ENCODE assay signal across 2 cellular contexts in the genomic region with DNA sequence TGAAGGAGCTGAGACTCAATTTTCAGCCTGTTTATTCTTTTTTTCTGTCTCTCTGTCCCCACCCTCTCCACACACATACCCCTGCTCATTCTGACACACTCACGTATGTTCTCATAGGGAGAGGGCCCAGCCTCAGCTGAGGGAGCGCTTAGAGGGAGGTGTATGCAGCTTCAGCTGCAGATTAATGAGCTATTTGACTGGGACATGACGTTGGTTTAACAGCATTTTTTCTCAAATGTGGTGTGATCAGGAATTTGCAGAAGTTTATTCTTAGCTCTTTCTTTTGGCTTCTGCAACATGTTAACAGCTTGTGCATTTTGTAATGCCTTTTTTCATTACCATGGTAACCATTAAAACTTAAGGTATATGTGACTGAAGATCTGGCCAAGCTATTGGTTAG.
TF ChIP-seq lines count a peak whose summit lies in the region.

No MANE protein-coding gene starts in this region.

TF ChIP-seq in IMR-90, 13 proteins besides CTCF, POLR2A, EP300 and RAD21:
- TF ChIP-seq BHLHE40 (IDR thresholded peaks at IDR 0.05; ENCODE audit: low read depth, low read length) (no peak), MAFK (IDR thresholded peaks at IDR 0.05; ENCODE audit: low read depth, low read length) (no peak), MAZ (IDR thresholded peaks at IDR 0.05; ENCODE audit: borderline replicate concordance, low read depth, low read length) (no peak), CEBPB (IDR thresholded peaks at IDR 0.05; ENCODE audit: low read depth, low read length) (no peak), CHD1 (IDR thresholded peaks at IDR 0.05; ENCODE audit: low read depth, low read length) (no peak), RCOR1 (IDR thresholded peaks at IDR 0.05; ENCODE audit: insufficient replicate concordance, low read length) (no peak), SMC3 (IDR thresholded peaks at IDR 0.05; ENCODE audit: low read depth, low read length) (no peak), MXI1 (IDR thresholded peaks at IDR 0.05; ENCODE audit: borderline replicate concordance, low read depth, low read length) (no peak), NFE2L2 (IDR thresholded peaks at IDR 0.05; ENCODE audit: low read depth, low read length) (no peak), RFX5 (IDR thresholded peaks at IDR 0.05; ENCODE audit: low read depth, low read length) (no peak), FOS (IDR thresholded peaks at IDR 0.05; ENCODE audit: low read depth, low read length) (no peak)
- TF ChIP-seq, protein P1, sequence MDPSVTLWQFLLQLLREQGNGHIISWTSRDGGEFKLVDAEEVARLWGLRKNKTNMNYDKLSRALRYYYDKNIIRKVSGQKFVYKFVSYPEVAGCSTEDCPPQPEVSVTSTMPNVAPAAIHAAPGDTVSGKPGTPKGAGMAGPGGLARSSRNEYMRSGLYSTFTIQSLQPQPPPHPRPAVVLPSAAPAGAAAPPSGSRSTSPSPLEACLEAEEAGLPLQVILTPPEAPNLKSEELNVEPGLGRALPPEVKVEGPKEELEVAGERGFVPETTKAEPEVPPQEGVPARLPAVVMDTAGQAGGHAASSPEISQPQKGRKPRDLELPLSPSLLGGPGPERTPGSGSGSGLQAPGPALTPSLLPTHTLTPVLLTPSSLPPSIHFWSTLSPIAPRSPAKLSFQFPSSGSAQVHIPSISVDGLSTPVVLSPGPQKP (IDR thresholded peaks at IDR 0.05; ENCODE audit: borderline replicate concordance, low read depth, low read length): no peak
- TF ChIP-seq, protein P2, sequence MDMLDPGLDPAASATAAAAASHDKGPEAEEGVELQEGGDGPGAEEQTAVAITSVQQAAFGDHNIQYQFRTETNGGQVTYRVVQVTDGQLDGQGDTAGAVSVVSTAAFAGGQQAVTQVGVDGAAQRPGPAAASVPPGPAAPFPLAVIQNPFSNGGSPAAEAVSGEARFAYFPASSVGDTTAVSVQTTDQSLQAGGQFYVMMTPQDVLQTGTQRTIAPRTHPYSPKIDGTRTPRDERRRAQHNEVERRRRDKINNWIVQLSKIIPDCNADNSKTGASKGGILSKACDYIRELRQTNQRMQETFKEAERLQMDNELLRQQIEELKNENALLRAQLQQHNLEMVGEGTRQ (IDR thresholded peaks at IDR 0.05; ENCODE audit: low read depth, low read length): no peak

TF ChIP-seq in K562, 482 proteins besides CTCF, POLR2A, EP300 and RAD21:
- TF ChIP-seq DNMT1 (IDR thresholded peaks at IDR 0.05): no peak
- TF ChIP-seq NR1H2 (CRISPR knock-in tag; IDR thresholded peaks at IDR 0.05): no peak
- TF ChIP-seq, protein P3, sequence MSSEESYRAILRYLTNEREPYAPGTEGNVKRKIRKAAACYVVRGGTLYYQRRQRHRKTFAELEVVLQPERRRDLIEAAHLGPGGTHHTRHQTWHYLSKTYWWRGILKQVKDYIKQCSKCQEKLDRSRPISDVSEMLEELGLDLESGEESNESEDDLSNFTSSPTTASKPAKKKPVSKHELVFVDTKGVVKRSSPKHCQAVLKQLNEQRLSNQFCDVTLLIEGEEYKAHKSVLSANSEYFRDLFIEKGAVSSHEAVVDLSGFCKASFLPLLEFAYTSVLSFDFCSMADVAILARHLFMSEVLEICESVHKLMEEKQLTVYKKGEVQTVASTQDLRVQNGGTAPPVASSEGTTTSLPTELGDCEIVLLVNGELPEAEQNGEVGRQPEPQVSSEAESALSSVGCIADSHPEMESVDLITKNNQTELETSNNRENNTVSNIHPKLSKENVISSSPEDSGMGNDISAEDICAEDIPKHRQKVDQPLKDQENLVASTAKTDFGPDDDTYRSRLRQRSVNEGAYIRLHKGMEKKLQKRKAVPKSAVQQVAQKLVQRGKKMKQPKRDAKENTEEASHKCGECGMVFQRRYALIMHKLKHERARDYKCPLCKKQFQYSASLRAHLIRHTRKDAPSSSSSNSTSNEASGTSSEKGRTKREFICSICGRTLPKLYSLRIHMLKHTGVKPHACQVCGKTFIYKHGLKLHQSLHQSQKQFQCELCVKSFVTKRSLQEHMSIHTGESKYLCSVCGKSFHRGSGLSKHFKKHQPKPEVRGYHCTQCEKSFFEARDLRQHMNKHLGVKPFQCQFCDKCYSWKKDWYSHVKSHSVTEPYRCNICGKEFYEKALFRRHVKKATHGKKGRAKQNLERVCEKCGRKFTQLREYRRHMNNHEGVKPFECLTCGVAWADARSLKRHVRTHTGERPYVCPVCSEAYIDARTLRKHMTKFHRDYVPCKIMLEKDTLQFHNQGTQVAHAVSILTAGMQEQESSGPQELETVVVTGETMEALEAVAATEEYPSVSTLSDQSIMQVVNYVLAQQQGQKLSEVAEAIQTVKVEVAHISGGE (CRISPR knock-in tag; IDR thresholded peaks at IDR 0.05): no peak
- TF ChIP-seq RFX1 (IDR thresholded peaks at IDR 0.05): 0 out of 2 replicates have a peak, but pooled peaks have one; percentile 11
- no peak for TF ChIP-seq KDM5B (IDR thresholded peaks at IDR 0.05; ENCODE audit: insufficient replicate concordance, low read depth, low read length)
- no peak for TF ChIP-seq TBP (optimal IDR thresholded peaks at IDR 0.05; ENCODE audit: low read depth, low read length)
- TF ChIP-seq ZNF408 (CRISPR knock-in tag; IDR thresholded peaks at IDR 0.05; ENCODE audit: low read depth): no peak
